8 cellular contexts compared by ENCODE assay signal in genomic region chr21:28884976-28885852, GRCh38.
DNase-seq lines count a peak whose midpoint lies in the region; ATAC-seq and TF ChIP-seq lines count a peak whose summit lies in the region.

No MANE protein-coding gene starts in this region.

- peak overlapping the region; percentile 84 to 85 for H3K27ac ChIP-seq in ascending aorta
- peak overlapping the region; percentile 98 for H3K27ac ChIP-seq in rectal smooth muscle tissue (ENCODE audit: low read depth, low read length)
- peak overlapping the region; percentile 43 to 66 for H3K27ac ChIP-seq in aorta (ENCODE audit: low read depth in 1 of 2, low read length in 2 of 2)

- peak; percentile 98 for ATAC-seq in GM18502 (IDR thresholded peaks at IDR 0.05; ENCODE audit: poor library complexity, unreplicated experiment)
- peak; percentile 98 for ATAC-seq in HG02943 (IDR thresholded peaks at IDR 0.05; ENCODE audit: low read depth, unreplicated experiment)
- ATAC-seq in aorta (ENCODE audit: low FRiP score): peak; percentile 100

- H3K27me3 ChIP-seq in ascending aorta (no peaks in the 10 kb centered on the region), rectal smooth muscle tissue (ENCODE audit: control insufficient read depth, insufficient read depth, low read length) (no peaks in the 10 kb centered on the region), aorta (ENCODE audit: control insufficient read depth in 1 of 2, insufficient read depth in 2 of 2, low read length in 1 of 2) (no peaks in the 10 kb centered on the region)

- H3K36me3 ChIP-seq in ascending aorta (peaks cover 0 to 13% of the 10 kb centered on the region in 2 donors), rectal smooth muscle tissue (ENCODE audit: control insufficient read depth, insufficient read depth, low read length) (no peaks in the 10 kb centered on the region), aorta (ENCODE audit: control insufficient read depth in 1 of 2, insufficient read depth in 2 of 2, low read length in 1 of 2) (peaks cover 0 to 1% of the 10 kb centered on the region in 2 donors)

- H3K9ac ChIP-seq in rectal smooth muscle tissue (ENCODE audit: low read length): peak overlapping the region; percentile 71

- DNase-seq in NCI-H187 (lab: John Stamatoyannopoulos, UW) (peak; percentile 80 to 85), T-helper 2 cell (peak; percentile 71 to 99 (median 85)), ascending aorta (ENCODE audit: low spot score in 2 of 2) (peak; percentile 69 to 95), hepatic stellate cell (ENCODE audit: low spot score) (peak; percentile 93), aorta (peak; percentile 96)

- intact Hi-C loops in ascending aorta (cut with DNase I): loop anchor here (2.0 to 5.0 kb wide), 3 partner anchors 57 to 78 kb away; no protein-coding TSS in a partner anchor
- intact Hi-C loops in aorta (cut with DNase I): loop anchor here in 1 of 2 donors (5.0 kb wide), 1 partner anchor 43 kb away; no protein-coding TSS in a partner anchor

- H3K4me1 ChIP-seq in ascending aorta (peaks cover 0 to 11% of the 10 kb centered on the region in 2 donors), rectal smooth muscle tissue (ENCODE audit: control insufficient read depth, insufficient read depth, low read length) (peaks cover 3% of the 10 kb centered on the region), aorta (ENCODE audit: control insufficient read depth in 1 of 2, insufficient read depth in 2 of 2, low read length in 2 of 2) (no peaks in the 10 kb centered on the region)

- WGBS in aorta, 2 donors: 4% methylated on average over 47 of the region's 47 CpGs

- H3K9me3 ChIP-seq in ascending aorta: no peaks in the 10 kb centered on the region
- H3K9me3 ChIP-seq in aorta (ENCODE audit: control insufficient read depth, low read length): no peaks in the 10 kb centered on the region

- H3K4me3 ChIP-seq in ascending aorta (peak overlapping the region; percentile 55 to 62), rectal smooth muscle tissue (ENCODE audit: low read length) (peak overlapping the region; percentile 93), aorta (ENCODE audit: low read length in 2 of 2) (peak overlapping the region; percentile 61 to 73)

- TF ChIP-seq CTCF in ascending aorta (IDR thresholded peaks at IDR 0.05): no peak

Comparison
In these comparisons a context has a peak if more than half of its experiments do, and no peak if none do; other contexts are left out.
1. Peak in every context shown above with its lines: DNase-seq, ATAC-seq, H3K4me3 ChIP-seq and H3K27ac ChIP-seq.